ENCODE assay signal across 8 cellular contexts in the genomic region with DNA sequence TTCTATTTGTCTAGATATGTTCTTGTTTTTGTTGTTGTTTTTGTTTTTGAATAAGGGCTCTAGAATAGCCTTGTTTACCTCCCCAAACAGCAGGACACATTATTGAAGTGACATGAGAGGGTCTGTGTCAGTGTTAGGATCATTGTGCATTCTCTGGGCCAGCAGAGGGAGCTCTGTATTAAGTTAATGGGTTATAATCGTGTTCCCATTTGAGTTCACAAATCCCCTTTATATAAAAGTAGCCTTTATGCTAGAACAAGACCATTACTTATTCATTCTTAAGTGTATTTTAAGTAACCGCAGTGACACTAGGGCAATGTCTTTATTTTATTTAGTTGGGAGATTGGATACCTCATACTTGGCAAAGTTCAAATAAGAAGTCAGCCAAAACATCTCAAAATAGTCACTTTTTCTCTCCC. TPM values are rescaled to one million over a fixed set of nuclear protein-coding genes. Genes with fewer than 3 reads are reported as not detected.
DNase-seq lines count a peak whose midpoint lies in the region; ATAC-seq and TF ChIP-seq lines count a peak whose summit lies in the region.

No MANE protein-coding gene starts in this region.

- peak; percentile 74 for ATAC-seq in stimulated activated naive CD8-positive, alpha-beta T cell treated with anti-CD3 and anti-CD28 coated beads, Interleukin-15, Interleukin-2, amounts not matched to agents 100 U/mL and 50 U/mL, for 24 hours
- ATAC-seq in HG02840 (IDR thresholded peaks at IDR 0.05; ENCODE audit: low FRiP score, unreplicated experiment), result no peak

- intact Hi-C loops in A673 (cut with micrococcal nuclease; ENCODE audit: unreplicated experiment), result loop anchor here (2.0 to 5.0 kb wide), 3 partner anchors 81 to 300 kb away; no protein-coding TSS in a partner anchor
- intact Hi-C loops in activated CD4-positive, alpha-beta T cell treated with anti-CD3 and anti-CD28 coated beads, Interleukin-2, amount 10 ng/mL, durations not matched to agents 24 days and 14 days (cut with micrococcal nuclease), result loop anchor here (1.0 kb wide), 1 partner anchor 85 kb away; no protein-coding TSS in a partner anchor

- H3K4me1 ChIP-seq in A673 (ENCODE audit: insufficient read depth, low read length, poor library complexity, severe bottlenecking), result no peaks in the 10 kb centered on the region
- peaks cover 1% of the 10 kb centered on the region for H3K4me1 ChIP-seq in endodermal cell (ENCODE audit: control insufficient read depth, insufficient read depth, low read length)

- no TSS peak for BruUV-seq in A673 (replicated peaks; lab: Mats Ljungman, UMichigan)

- CTCF ChIA-PET in A673 (lab: Charles Lee), result interaction anchor here (0.5 to 1.5 kb wide), 8 partner anchors 18 to 426 kb away, joined by 3 to 8 read pairs (median 4); no protein-coding TSS in a partner anchor

- H3K4me3 ChIP-seq in A673 (ENCODE audit: low read depth, low read length, poor library complexity, severe bottlenecking), result no peak overlapping the region
- H3K4me3 ChIP-seq in GM12875 (ENCODE audit: low read depth, low read length), result no peak overlapping the region
- no peak overlapping the region for H3K4me3 ChIP-seq in endodermal cell (ENCODE audit: low read length)

- H3K27me3 ChIP-seq in A673 (replicated peaks; ENCODE audit: insufficient read depth, low read depth, low read length, poor library complexity) (no peaks in the 10 kb centered on the region), endodermal cell (ENCODE audit: control insufficient read depth, insufficient read depth, low read length, poor library complexity, severe bottlenecking) (no peaks in the 10 kb centered on the region)

- DNase-seq in A673 (ENCODE audit: low spot score) (peak; percentile 74), NCI-H2196 (lab: John Stamatoyannopoulos, UW; ENCODE audit: unreplicated experiment) (peak; percentile 70), endodermal cell (peak; percentile 82), middle frontal gyrus (ENCODE audit: extremely low spot score, low spot score) (peak; percentile 53)
- peak; percentile 79 for DNase-seq in activated CD4-positive, alpha-beta T cell treated with anti-CD3 and anti-CD28 coated beads, Interleukin-2, amount 10 ng/mL, durations not matched to agents 24 days and 14 days
- DNase-seq in stimulated activated naive CD8-positive, alpha-beta T cell treated with anti-CD3 and anti-CD28 coated beads, Interleukin-15, Interleukin-2, amounts not matched to agents 100 U/mL and 50 U/mL, for 24 hours, result peak; percentile 52

- peak overlapping the region; percentile 4 for H3K27ac Mint-ChIP-seq in activated CD4-positive, alpha-beta T cell treated with anti-CD3 and anti-CD28 coated beads, Interleukin-2, amount 10 ng/mL, durations not matched to agents 24 days and 14 days
- H3K27ac Mint-ChIP-seq in endodermal cell, result no peak overlapping the region

- H3K27ac ChIP-seq in A673 (ENCODE audit: low read depth, low read length, poor library complexity, severe bottlenecking), result no peak overlapping the region
- no peak overlapping the region for H3K27ac ChIP-seq in endodermal cell (ENCODE audit: low read depth, low read length)

- H3K9me3 ChIP-seq in A673 (ENCODE audit: low read depth, low read length, poor library complexity, severe bottlenecking) (no peaks in the 10 kb centered on the region), endodermal cell (ENCODE audit: control insufficient read depth, low read length) (no peaks in the 10 kb centered on the region)

- H3K36me3 Mint-ChIP-seq in activated CD4-positive, alpha-beta T cell treated with anti-CD3 and anti-CD28 coated beads, Interleukin-2, amount 10 ng/mL, durations not matched to agents 24 days and 14 days (ENCODE audit: low read depth), result peaks cover 45% of the 10 kb centered on the region
- H3K36me3 Mint-ChIP-seq in endodermal cell (ENCODE audit: low read depth), result peaks cover 26% of the 10 kb centered on the region

- H3K9ac ChIP-seq in endodermal cell (ENCODE audit: extremely low read depth, low read length, poor library complexity, severe bottlenecking), result no peak overlapping the region

- no peaks in the 10 kb centered on the region for H3K9me3 Mint-ChIP-seq in activated CD4-positive, alpha-beta T cell treated with anti-CD3 and anti-CD28 coated beads, Interleukin-2, amount 10 ng/mL, durations not matched to agents 24 days and 14 days
- no peaks in the 10 kb centered on the region for H3K9me3 Mint-ChIP-seq in endodermal cell

- no peak overlapping the region for H3K4me3 Mint-ChIP-seq in activated CD4-positive, alpha-beta T cell treated with anti-CD3 and anti-CD28 coated beads, Interleukin-2, amount 10 ng/mL, durations not matched to agents 24 days and 14 days
- no peak overlapping the region for H3K4me3 Mint-ChIP-seq in endodermal cell

- WGBS in endodermal cell (ENCODE audit: insufficient coverage in 1 of 2, insufficient read length in 1 of 2), 2 experiments, result no CpG with 5 or more reads among the region's 2 CpGs

- peaks cover 31% of the 10 kb centered on the region for H3K4me1 Mint-ChIP-seq in activated CD4-positive, alpha-beta T cell treated with anti-CD3 and anti-CD28 coated beads, Interleukin-2, amount 10 ng/mL, durations not matched to agents 24 days and 14 days
- peaks cover 26% of the 10 kb centered on the region for H3K4me1 Mint-ChIP-seq in endodermal cell

- POLR2A ChIA-PET in A673 (lab: Charles Lee; ENCODE audit: low non-redundant PET), result interaction anchor here (0.6 to 0.7 kb wide), 2 partner anchors 15 to 86 kb away, joined by 3 to 7 read pairs; no protein-coding TSS in a partner anchor

- no peaks in the 10 kb centered on the region for H3K27me3 Mint-ChIP-seq in activated CD4-positive, alpha-beta T cell treated with anti-CD3 and anti-CD28 coated beads, Interleukin-2, amount 10 ng/mL, durations not matched to agents 24 days and 14 days
- H3K27me3 Mint-ChIP-seq in endodermal cell (ENCODE audit: insufficient read depth), result no peaks in the 10 kb centered on the region

- H3K36me3 ChIP-seq in A673 (ENCODE audit: insufficient read depth, low read length, poor library complexity, severe bottlenecking) (peaks cover 12% of the 10 kb centered on the region), endodermal cell (ENCODE audit: control insufficient read depth, insufficient read depth, low read length) (peaks cover 21% of the 10 kb centered on the region)

- TF ChIP-seq CTCF in A673 (conservative IDR thresholded peaks at IDR 0.05; ENCODE audit: low read depth, low read length), result peak; percentile 89
- TF ChIP-seq CTCF in GM12875 (IDR thresholded peaks at IDR 0.05; ENCODE audit: borderline replicate concordance, insufficient read depth, low read depth, low read length), result peak; percentile 52; the same call in 1 of the 2 replicates
- peak; percentile 95 for TF ChIP-seq CTCF in endodermal cell (conservative IDR thresholded peaks at IDR 0.05)

RNA-seq across cellular contexts. Expression of a gene that starts 44.8 kb away (rescaled TPM):
- total RNA-seq in A673 (2021), result 52.7 and 53.2 TPM in 2 replicates
- 141 and 143 TPM in 2 replicates for total RNA-seq in activated CD4-positive, alpha-beta T cell treated with anti-CD3 and anti-CD28 coated beads, Interleukin-2, amount 10 ng/mL, durations not matched to agents 24 days and 14 days
- 10 to 100 TPM; 29.2 to 33.1 TPM for total RNA-seq in endodermal cell
- 22.3 TPM for polyA plus RNA-seq in endodermal cell (2013, experiment 1 of 2)
- 21.1 TPM for polyA plus RNA-seq in endodermal cell (2013, experiment 2 of 2)

RNA-seq across cellular contexts. Expression of a gene that starts 50.9 kb away (rescaled TPM):
- 49.3 and 53.5 TPM in 2 replicates for total RNA-seq in A673 (2021)
- 63.4 and 64.5 TPM in 2 replicates for total RNA-seq in activated CD4-positive, alpha-beta T cell treated with anti-CD3 and anti-CD28 coated beads, Interleukin-2, amount 10 ng/mL, durations not matched to agents 24 days and 14 days
- total RNA-seq in endodermal cell, result 10 to 100 TPM; 43.6 to 43.9 TPM
- 46.7 TPM for polyA plus RNA-seq in endodermal cell (2013, experiment 1 of 2)
- polyA plus RNA-seq in endodermal cell (2013, experiment 2 of 2), result 44.1 TPM
